ENCODE assay signal across 1 cellular context in genomic region chr17:21124096-21124495, GRCh38.
TF ChIP-seq lines count a peak whose summit lies in the region.

No MANE protein-coding gene starts in this region.

TF ChIP-seq in GM12878, 131 proteins besides CTCF, POLR2A, EP300 and RAD21:
- TF ChIP-seq RUNX3 (IDR thresholded peaks at IDR 0.05; ENCODE audit: low read length) = peak; percentile 61; the same call in 1 of the 2 replicates
- TF ChIP-seq POLR2AphosphoS2 (IDR thresholded peaks at IDR 0.05; ENCODE audit: low read depth, low read length) = no peak
- no peak for TF ChIP-seq ZNF217 (IDR thresholded peaks at IDR 0.05)
- no peak for TF ChIP-seq CHD2 (IDR thresholded peaks at IDR 0.05; ENCODE audit: borderline replicate concordance, low read depth, low read length)
- TF ChIP-seq ELK1 (IDR thresholded peaks at IDR 0.05; ENCODE audit: low read depth, low read length) = no peak
- TF ChIP-seq NR2C2 (IDR thresholded peaks at IDR 0.05; ENCODE audit: borderline replicate concordance, control insufficient read depth, insufficient read length, low read depth) = no peak
- no peak for TF ChIP-seq ZNF592 (IDR thresholded peaks at IDR 0.05)
- TF ChIP-seq ETV6 (conservative IDR thresholded peaks at IDR 0.05 in 1 of 2, IDR thresholded peaks at IDR 0.05 in 1 of 2; ENCODE audit: borderline replicate concordance in 1 of 2, low read depth in 1 of 2) = peak in 1 of 2 experiments; percentile 55; a peak in 2 of 4 replicates
